In genomic region chr6:32355018-32355417, GRCh38 we compare ENCODE assay signal across 23 cellular contexts. TPM values are rescaled to one million over a fixed set of nuclear protein-coding genes. Genes with fewer than 3 reads are reported as not detected.
"Had no signal": no experiment of that assay in that cellular context is flagged by ENCODE, and none has a peak within 500 bp of the region (broad histone marks: within the 10 kb centered on the region; RNA-seq: fewer than 3 reads in every experiment).

No MANE protein-coding gene starts in this region.

- H3K4me3 Mint-ChIP-seq: activated CD8-positive, alpha-beta memory T cell treated with anti-CD3 and anti-CD28 coated beads, Interleukin-2, amount 10 ng/mL, durations not matched to agents 7 days and 5 days; activated naive CD4-positive, alpha-beta T cell treated with anti-CD3 and anti-CD28 coated beads for 36 hours; activated naive CD8-positive, alpha-beta T cell; brain; T-helper 1 cell treated with Interleukin-12 subunit alpha and Interleukin-12 subunit beta and Interleukin-4 antibody, amounts not matched to agents 30 μg/mL and 1 μg/mL, for 36 hours; WTC11 had no signal

- FAIRE-seq: astrocyte had no signal

- H3K36me3 Mint-ChIP-seq: activated CD8-positive, alpha-beta memory T cell treated with anti-CD3 and anti-CD28 coated beads, Interleukin-2, amount 10 ng/mL, durations not matched to agents 7 days and 5 days; activated naive CD8-positive, alpha-beta T cell; brain; WTC11 had no signal

- H3K9me3 Mint-ChIP-seq: activated naive CD4-positive, alpha-beta T cell treated with anti-CD3 and anti-CD28 coated beads for 36 hours; brain; T-helper 1 cell treated with Interleukin-12 subunit alpha and Interleukin-12 subunit beta and Interleukin-4 antibody, amounts not matched to agents 30 μg/mL and 1 μg/mL, for 36 hours; WTC11 had no signal

- ATAC-seq: activated CD8-positive, alpha-beta memory T cell treated with anti-CD3 and anti-CD28 coated beads, Interleukin-2, amount 10 ng/mL, durations not matched to agents 7 days and 5 days; PC-3; WTC11 had no signal

- DNase-seq: activated CD4-positive, CD25-positive, alpha-beta regulatory T cell treated with anti-CD3 and anti-CD28 coated beads, Interleukin-2, amount 50 U/mL, for 72 hours; activated CD8-positive, alpha-beta memory T cell treated with anti-CD3 and anti-CD28 coated beads, Interleukin-2, amount 10 ng/mL, durations not matched to agents 7 days and 5 days; activated effector memory CD4-positive, alpha-beta T cell treated with anti-CD3 and anti-CD28 coated beads, Interleukin-2, amount 50 U/mL, for 16 hours; activated naive CD4-positive, alpha-beta T cell treated with anti-CD3 and anti-CD28 coated beads for 36 hours; amygdala; Kasumi-1; KBM-7; NCI-H1048; NCI-H146; NCI-H187 treated with DMSO at 0.1 percent for 48 hours; NCI-H2081 treated with DMSO at 0.1 percent for 48 hours; NCI-H446; NCI-H524; PC-3; SHP77 treated with DMSO at 0.1 percent for 48 hours; T-helper 9 cell had no signal

- H3K4me1 Mint-ChIP-seq: activated CD8-positive, alpha-beta memory T cell treated with anti-CD3 and anti-CD28 coated beads, Interleukin-2, amount 10 ng/mL, durations not matched to agents 7 days and 5 days; brain; WTC11 had no signal

RNA-seq across cellular contexts. Expression of gene TSBP1, which starts 16.7 kb away (rescaled TPM):
- total RNA-seq: activated CD8-positive, alpha-beta memory T cell treated with anti-CD3 and anti-CD28 coated beads, Interleukin-2, amount 10 ng/mL, durations not matched to agents 7 days and 5 days; activated naive CD4-positive, alpha-beta T cell treated with anti-CD3 and anti-CD28 coated beads for 36 hours; astrocyte; M059J; PC-3; SK-MEL-5; WTC11 had no signal

RNA-seq across cellular contexts. Expression of gene BTNL2, which starts 52.0 kb away (rescaled TPM):
- total RNA-seq: activated CD8-positive, alpha-beta memory T cell treated with anti-CD3 and anti-CD28 coated beads, Interleukin-2, amount 10 ng/mL, durations not matched to agents 7 days and 5 days; activated naive CD4-positive, alpha-beta T cell treated with anti-CD3 and anti-CD28 coated beads for 36 hours; astrocyte; M059J; PC-3; SK-MEL-5; WTC11 had no signal
